In the genomic region with DNA sequence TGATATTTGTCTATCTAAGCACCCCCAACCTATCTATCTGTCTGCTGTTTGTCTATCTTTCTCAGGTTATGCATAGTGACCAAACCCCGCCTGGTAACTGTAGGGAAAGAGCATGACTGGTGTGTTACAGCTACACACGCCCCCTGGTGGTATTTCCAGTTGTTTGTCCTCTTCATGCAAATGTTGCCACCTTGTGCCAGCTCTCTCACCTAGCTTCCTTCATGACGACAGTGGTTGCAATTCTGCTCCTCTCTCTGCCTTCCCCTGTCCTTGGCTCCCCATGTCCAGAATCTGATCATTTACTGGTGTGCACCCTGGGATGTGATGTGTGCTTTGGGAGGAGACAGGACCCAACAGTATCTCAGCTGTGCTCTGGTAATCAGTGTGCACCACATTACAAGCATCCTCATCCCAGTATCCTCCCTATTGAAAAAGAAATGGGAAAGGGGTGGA, we compare ENCODE assay signal across 1 cellular context.
A peak's percentile ranks its signal among the peaks of the same experiment; 100 is the strongest.
TF ChIP-seq lines count a peak whose summit lies in the region.

No MANE protein-coding gene starts in this region.

TF ChIP-seq in HepG2, 621 proteins besides CTCF, POLR2A, EP300 and RAD21 (continued from another document and continues in another):
- TF ChIP-seq, protein P1, sequence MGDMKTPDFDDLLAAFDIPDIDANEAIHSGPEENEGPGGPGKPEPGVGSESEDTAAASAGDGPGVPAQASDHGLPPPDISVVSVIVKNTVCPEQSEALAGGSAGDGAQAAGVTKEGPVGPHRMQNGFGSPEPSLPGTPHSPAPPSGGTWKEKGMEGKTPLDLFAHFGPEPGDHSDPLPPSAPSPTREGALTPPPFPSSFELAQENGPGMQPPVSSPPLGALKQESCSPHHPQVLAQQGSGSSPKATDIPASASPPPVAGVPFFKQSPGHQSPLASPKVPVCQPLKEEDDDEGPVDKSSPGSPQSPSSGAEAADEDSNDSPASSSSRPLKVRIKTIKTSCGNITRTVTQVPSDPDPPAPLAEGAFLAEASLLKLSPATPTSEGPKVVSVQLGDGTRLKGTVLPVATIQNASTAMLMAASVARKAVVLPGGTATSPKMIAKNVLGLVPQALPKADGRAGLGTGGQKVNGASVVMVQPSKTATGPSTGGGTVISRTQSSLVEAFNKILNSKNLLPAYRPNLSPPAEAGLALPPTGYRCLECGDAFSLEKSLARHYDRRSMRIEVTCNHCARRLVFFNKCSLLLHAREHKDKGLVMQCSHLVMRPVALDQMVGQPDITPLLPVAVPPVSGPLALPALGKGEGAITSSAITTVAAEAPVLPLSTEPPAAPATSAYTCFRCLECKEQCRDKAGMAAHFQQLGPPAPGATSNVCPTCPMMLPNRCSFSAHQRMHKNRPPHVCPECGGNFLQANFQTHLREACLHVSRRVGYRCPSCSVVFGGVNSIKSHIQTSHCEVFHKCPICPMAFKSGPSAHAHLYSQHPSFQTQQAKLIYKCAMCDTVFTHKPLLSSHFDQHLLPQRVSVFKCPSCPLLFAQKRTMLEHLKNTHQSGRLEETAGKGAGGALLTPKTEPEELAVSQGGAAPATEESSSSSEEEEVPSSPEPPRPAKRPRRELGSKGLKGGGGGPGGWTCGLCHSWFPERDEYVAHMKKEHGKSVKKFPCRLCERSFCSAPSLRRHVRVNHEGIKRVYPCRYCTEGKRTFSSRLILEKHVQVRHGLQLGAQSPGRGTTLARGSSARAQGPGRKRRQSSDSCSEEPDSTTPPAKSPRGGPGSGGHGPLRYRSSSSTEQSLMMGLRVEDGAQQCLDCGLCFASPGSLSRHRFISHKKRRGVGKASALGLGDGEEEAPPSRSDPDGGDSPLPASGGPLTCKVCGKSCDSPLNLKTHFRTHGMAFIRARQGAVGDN (CRISPR knock-in tag; IDR thresholded peaks at IDR 0.05): no peak
- no peak for TF ChIP-seq ZNF660 (CRISPR knock-in tag; IDR thresholded peaks at IDR 0.05; ENCODE audit: borderline replicate concordance, low read depth)
- no peak for TF ChIP-seq ZNF263 (CRISPR knock-in tag; IDR thresholded peaks at IDR 0.05)
- TF ChIP-seq ZNF773 (CRISPR knock-in tag; IDR thresholded peaks at IDR 0.05; ENCODE audit: borderline replicate concordance): no peak
- no peak for TF ChIP-seq ZNF264 (CRISPR knock-in tag; IDR thresholded peaks at IDR 0.05)
- TF ChIP-seq ZNF143 (CRISPR knock-in tag; IDR thresholded peaks at IDR 0.05): no peak
- no peak for TF ChIP-seq MAFG (CRISPR knock-in tag; IDR thresholded peaks at IDR 0.05)
- TF ChIP-seq, protein P2, sequence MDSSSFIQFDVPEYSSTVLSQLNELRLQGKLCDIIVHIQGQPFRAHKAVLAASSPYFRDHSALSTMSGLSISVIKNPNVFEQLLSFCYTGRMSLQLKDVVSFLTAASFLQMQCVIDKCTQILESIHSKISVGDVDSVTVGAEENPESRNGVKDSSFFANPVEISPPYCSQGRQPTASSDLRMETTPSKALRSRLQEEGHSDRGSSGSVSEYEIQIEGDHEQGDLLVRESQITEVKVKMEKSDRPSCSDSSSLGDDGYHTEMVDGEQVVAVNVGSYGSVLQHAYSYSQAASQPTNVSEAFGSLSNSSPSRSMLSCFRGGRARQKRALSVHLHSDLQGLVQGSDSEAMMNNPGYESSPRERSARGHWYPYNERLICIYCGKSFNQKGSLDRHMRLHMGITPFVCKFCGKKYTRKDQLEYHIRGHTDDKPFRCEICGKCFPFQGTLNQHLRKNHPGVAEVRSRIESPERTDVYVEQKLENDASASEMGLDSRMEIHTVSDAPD (CRISPR knock-in tag; IDR thresholded peaks at IDR 0.05): no peak
- TF ChIP-seq FOXA3 (CRISPR knock-in tag; IDR thresholded peaks at IDR 0.05): peak; percentile 46; the same call in 1 of the 2 replicates
- TF ChIP-seq MXI1 (IDR thresholded peaks at IDR 0.05; ENCODE audit: borderline replicate concordance, low read depth, low read length): no peak
- TF ChIP-seq, protein P3, sequence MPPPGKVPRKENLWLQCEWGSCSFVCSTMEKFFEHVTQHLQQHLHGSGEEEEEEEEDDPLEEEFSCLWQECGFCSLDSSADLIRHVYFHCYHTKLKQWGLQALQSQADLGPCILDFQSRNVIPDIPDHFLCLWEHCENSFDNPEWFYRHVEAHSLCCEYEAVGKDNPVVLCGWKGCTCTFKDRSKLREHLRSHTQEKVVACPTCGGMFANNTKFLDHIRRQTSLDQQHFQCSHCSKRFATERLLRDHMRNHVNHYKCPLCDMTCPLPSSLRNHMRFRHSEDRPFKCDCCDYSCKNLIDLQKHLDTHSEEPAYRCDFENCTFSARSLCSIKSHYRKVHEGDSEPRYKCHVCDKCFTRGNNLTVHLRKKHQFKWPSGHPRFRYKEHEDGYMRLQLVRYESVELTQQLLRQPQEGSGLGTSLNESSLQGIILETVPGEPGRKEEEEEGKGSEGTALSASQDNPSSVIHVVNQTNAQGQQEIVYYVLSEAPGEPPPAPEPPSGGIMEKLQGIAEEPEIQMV (CRISPR knock-in tag; IDR thresholded peaks at IDR 0.05; ENCODE audit: low read depth): no peak
- TF ChIP-seq, protein P4, sequence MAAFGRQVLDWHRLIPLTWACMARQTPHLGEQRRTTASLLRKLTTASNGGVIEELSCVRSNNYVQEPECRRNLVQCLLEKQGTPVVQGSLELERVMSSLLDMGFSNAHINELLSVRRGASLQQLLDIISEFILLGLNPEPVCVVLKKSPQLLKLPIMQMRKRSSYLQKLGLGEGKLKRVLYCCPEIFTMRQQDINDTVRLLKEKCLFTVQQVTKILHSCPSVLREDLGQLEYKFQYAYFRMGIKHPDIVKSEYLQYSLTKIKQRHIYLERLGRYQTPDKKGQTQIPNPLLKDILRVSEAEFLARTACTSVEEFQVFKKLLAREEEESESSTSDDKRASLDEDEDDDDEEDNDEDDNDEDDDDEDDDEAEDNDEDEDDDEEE (CRISPR knock-in tag; IDR thresholded peaks at IDR 0.05): no peak
- no peak for TF ChIP-seq ZNF335 (CRISPR knock-in tag; IDR thresholded peaks at IDR 0.05)
- peak; percentile 42; the same call in 1 of the 2 replicates for TF ChIP-seq ELF3 (CRISPR knock-in tag; IDR thresholded peaks at IDR 0.05)
- TF ChIP-seq GFI1 (CRISPR knock-in tag; IDR thresholded peaks at IDR 0.05; ENCODE audit: borderline replicate concordance): no peak
- TF ChIP-seq ZNF292 (CRISPR knock-in tag; IDR thresholded peaks at IDR 0.05; ENCODE audit: borderline replicate concordance, low read depth): no peak
- no peak for TF ChIP-seq ZNF354B (CRISPR knock-in tag; IDR thresholded peaks at IDR 0.05)
- no peak for TF ChIP-seq NR3C1 (CRISPR knock-in tag; IDR thresholded peaks at IDR 0.05)
- no peak for TF ChIP-seq HIVEP1 (CRISPR knock-in tag; IDR thresholded peaks at IDR 0.05)
- TF ChIP-seq, protein P5, sequence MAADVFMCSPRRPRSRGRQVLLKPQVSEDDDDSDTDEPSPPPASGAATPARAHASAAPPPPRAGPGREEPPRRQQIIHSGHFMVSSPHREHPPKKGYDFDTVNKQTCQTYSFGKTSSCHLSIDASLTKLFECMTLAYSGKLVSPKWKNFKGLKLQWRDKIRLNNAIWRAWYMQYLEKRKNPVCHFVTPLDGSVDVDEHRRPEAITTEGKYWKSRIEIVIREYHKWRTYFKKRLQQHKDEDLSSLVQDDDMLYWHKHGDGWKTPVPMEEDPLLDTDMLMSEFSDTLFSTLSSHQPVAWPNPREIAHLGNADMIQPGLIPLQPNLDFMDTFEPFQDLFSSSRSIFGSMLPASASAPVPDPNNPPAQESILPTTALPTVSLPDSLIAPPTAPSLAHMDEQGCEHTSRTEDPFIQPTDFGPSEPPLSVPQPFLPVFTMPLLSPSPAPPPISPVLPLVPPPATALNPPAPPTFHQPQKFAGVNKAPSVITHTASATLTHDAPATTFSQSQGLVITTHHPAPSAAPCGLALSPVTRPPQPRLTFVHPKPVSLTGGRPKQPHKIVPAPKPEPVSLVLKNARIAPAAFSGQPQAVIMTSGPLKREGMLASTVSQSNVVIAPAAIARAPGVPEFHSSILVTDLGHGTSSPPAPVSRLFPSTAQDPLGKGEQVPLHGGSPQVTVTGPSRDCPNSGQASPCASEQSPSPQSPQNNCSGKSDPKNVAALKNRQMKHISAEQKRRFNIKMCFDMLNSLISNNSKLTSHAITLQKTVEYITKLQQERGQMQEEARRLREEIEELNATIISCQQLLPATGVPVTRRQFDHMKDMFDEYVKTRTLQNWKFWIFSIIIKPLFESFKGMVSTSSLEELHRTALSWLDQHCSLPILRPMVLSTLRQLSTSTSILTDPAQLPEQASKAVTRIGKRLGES (CRISPR knock-in tag; IDR thresholded peaks at IDR 0.05; ENCODE audit: borderline replicate concordance): no peak
- TF ChIP-seq SMAD1 (CRISPR knock-in tag; IDR thresholded peaks at IDR 0.05; ENCODE audit: borderline replicate concordance, low read depth): no peak
- TF ChIP-seq CC2D1A (CRISPR knock-in tag; IDR thresholded peaks at IDR 0.05): no peak
- TF ChIP-seq XRCC5 (optimal IDR thresholded peaks at IDR 0.05; ENCODE audit: low read length): peak; percentile 82
- TF ChIP-seq NR2F1 (CRISPR knock-in tag; IDR thresholded peaks at IDR 0.05): no peak
- TF ChIP-seq KLF16 (CRISPR knock-in tag; IDR thresholded peaks at IDR 0.05): no peak
- TF ChIP-seq ZNF33A (CRISPR knock-in tag; IDR thresholded peaks at IDR 0.05; ENCODE audit: borderline replicate concordance): no peak
- TF ChIP-seq YEATS2 (CRISPR knock-in tag; IDR thresholded peaks at IDR 0.05; ENCODE audit: borderline replicate concordance): 0 out of 2 replicates have a peak, but pooled peaks have one; percentile 21
- TF ChIP-seq PCBP1 (IDR thresholded peaks at IDR 0.05; ENCODE audit: borderline replicate concordance, low read depth, low read length): no peak
- TF ChIP-seq NFKB2 (CRISPR knock-in tag; IDR thresholded peaks at IDR 0.05; ENCODE audit: borderline replicate concordance): no peak
- TF ChIP-seq RFX3 (CRISPR knock-in tag; IDR thresholded peaks at IDR 0.05): no peak
- TF ChIP-seq HNRNPUL1 (IDR thresholded peaks at IDR 0.05; ENCODE audit: low read depth, low read length): no peak
- TF ChIP-seq, protein P6, sequence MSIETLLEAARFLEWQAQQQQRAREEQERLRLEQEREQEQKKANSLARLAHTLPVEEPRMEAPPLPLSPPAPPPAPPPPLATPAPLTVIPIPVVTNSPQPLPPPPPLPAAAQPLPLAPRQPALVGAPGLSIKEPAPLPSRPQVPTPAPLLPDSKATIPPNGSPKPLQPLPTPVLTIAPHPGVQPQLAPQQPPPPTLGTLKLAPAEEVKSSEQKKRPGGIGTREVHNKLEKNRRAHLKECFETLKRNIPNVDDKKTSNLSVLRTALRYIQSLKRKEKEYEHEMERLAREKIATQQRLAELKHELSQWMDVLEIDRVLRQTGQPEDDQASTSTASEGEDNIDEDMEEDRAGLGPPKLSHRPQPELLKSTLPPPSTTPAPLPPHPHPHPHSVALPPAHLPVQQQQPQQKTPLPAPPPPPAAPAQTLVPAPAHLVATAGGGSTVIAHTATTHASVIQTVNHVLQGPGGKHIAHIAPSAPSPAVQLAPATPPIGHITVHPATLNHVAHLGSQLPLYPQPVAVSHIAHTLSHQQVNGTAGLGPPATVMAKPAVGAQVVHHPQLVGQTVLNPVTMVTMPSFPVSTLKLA (IDR thresholded peaks at IDR 0.05): no peak
- TF ChIP-seq, protein P7, sequence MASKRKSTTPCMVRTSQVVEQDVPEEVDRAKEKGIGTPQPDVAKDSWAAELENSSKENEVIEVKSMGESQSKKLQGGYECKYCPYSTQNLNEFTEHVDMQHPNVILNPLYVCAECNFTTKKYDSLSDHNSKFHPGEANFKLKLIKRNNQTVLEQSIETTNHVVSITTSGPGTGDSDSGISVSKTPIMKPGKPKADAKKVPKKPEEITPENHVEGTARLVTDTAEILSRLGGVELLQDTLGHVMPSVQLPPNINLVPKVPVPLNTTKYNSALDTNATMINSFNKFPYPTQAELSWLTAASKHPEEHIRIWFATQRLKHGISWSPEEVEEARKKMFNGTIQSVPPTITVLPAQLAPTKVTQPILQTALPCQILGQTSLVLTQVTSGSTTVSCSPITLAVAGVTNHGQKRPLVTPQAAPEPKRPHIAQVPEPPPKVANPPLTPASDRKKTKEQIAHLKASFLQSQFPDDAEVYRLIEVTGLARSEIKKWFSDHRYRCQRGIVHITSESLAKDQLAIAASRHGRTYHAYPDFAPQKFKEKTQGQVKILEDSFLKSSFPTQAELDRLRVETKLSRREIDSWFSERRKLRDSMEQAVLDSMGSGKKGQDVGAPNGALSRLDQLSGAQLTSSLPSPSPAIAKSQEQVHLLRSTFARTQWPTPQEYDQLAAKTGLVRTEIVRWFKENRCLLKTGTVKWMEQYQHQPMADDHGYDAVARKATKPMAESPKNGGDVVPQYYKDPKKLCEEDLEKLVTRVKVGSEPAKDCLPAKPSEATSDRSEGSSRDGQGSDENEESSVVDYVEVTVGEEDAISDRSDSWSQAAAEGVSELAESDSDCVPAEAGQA (IDR thresholded peaks at IDR 0.05; ENCODE audit: low read depth): no peak
- TF ChIP-seq, protein P7 (CRISPR knock-in tag; IDR thresholded peaks at IDR 0.05; ENCODE audit: borderline replicate concordance): no peak
- TF ChIP-seq KMT2A (CRISPR knock-in tag; IDR thresholded peaks at IDR 0.05): no peak
- TF ChIP-seq NR1H2 (CRISPR knock-in tag; IDR thresholded peaks at IDR 0.05; ENCODE audit: borderline replicate concordance, low read depth): no peak
- TF ChIP-seq, protein P8, sequence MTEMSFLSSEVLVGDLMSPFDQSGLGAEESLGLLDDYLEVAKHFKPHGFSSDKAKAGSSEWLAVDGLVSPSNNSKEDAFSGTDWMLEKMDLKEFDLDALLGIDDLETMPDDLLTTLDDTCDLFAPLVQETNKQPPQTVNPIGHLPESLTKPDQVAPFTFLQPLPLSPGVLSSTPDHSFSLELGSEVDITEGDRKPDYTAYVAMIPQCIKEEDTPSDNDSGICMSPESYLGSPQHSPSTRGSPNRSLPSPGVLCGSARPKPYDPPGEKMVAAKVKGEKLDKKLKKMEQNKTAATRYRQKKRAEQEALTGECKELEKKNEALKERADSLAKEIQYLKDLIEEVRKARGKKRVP (CRISPR knock-in tag; IDR thresholded peaks at IDR 0.05): peak in 1 of 2 experiments; percentile 60; a peak in 2 of 4 replicates
- TF ChIP-seq, protein P9, sequence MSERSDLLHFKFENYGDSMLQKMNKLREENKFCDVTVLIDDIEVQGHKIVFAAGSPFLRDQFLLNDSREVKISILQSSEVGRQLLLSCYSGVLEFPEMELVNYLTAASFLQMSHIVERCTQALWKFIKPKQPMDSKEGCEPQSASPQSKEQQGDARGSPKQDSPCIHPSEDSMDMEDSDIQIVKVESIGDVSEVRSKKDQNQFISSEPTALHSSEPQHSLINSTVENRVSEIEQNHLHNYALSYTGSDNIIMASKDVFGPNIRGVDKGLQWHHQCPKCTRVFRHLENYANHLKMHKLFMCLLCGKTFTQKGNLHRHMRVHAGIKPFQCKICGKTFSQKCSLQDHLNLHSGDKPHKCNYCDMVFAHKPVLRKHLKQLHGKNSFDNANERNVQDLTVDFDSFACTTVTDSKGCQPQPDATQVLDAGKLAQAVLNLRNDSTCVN (CRISPR knock-in tag; IDR thresholded peaks at IDR 0.05; ENCODE audit: borderline replicate concordance): no peak
